ENCODE assay signal across 8 cellular contexts in genomic region chr1:200306954-200307754, GRCh38.
A peak's percentile ranks its signal among the peaks of the same experiment; 100 is the strongest.
DNase-seq lines count a peak whose midpoint lies in the region; ATAC-seq, FAIRE-seq and TF ChIP-seq lines count a peak whose summit lies in the region.

No MANE protein-coding gene starts in this region.

- H3K4me3 Mint-ChIP-seq in GM23338 (no peak overlapping the region), WTC11 (no peak overlapping the region)
- peak overlapping the region; percentile 80 for H3K4me3 Mint-ChIP-seq in stimulated activated memory B cell treated with anti-CD40 and anti-IgM and Interleukin-4, amounts not matched to agents 10 μg/mL and 1 μg/mL and 100 μg/mL, for 72 hours

- no peak overlapping the region for H3K4me3 ChIP-seq in left ventricle myocardium inferior
- H3K4me3 ChIP-seq in GM23338: no peak overlapping the region

- 0 out of 2 replicates have a peak, but pooled peaks cover 4% of the 10 kb centered on the region for H3F3A ChIP-seq in GM23338 (replicated peaks; ENCODE audit: low read depth)

- H3K4me2 ChIP-seq in GM23338: no peak overlapping the region; the same call in 1 of the 2 replicates

- no peaks in the 10 kb centered on the region for H3K9me3 ChIP-seq in left ventricle myocardium inferior (replicated peaks)

- no peak; the same call in 2 of the 3 replicates for ATAC-seq in GM23338
- peak; percentile 43 for ATAC-seq in WTC11
- ATAC-seq in stimulated activated memory B cell treated with anti-CD40 and anti-IgM and Interleukin-4, amounts not matched to agents 10 μg/mL and 1 μg/mL and 100 μg/mL, for 72 hours: peak; percentile 80

- H3K27ac ChIP-seq in left ventricle myocardium inferior (replicated peaks) (no peak overlapping the region), GM23338 (ENCODE audit: low read depth) (0 out of 2 replicates have a peak overlapping the region, but pooled peaks have one; percentile 15)

- H3K9me3 Mint-ChIP-seq in GM23338 (no peaks in the 10 kb centered on the region), WTC11 (peaks cover 5% of the 10 kb centered on the region)
- no peaks in the 10 kb centered on the region for H3K9me3 Mint-ChIP-seq in stimulated activated memory B cell treated with anti-CD40 and anti-IgM and Interleukin-4, amounts not matched to agents 10 μg/mL and 1 μg/mL and 100 μg/mL, for 72 hours

- no peaks in the 10 kb centered on the region for H3K27me3 ChIP-seq in left ventricle myocardium inferior (ENCODE audit: low read depth)
- H3K27me3 ChIP-seq in GM23338 (ENCODE audit: insufficient read depth): peaks cover 17% of the 10 kb centered on the region

- POLR2A ChIA-PET in WTC11 (lab: Charles Lee): no interaction called here

- DNase-seq in left ventricle myocardium inferior (no peak), cardiac septum (ENCODE audit: low spot score) (no peak), GM23338 (ENCODE audit: low spot score) (peak; percentile 60), NCI-H1105 (lab: John Stamatoyannopoulos, UW) (peak; percentile 24), WTC11 (ENCODE audit: low spot score) (no peak), frontal cortex (ENCODE audit: low spot score in 2 of 2) (peak; percentile 32 to 47), NCI-H128 (lab: John Stamatoyannopoulos, UW; ENCODE audit: unreplicated experiment) (no peak)

- no peaks in the 10 kb centered on the region for H3K9me2 ChIP-seq in GM23338 (ENCODE audit: insufficient read depth)

- H2AFZ ChIP-seq in GM23338: no peak overlapping the region

- CTCF ChIA-PET in WTC11 (lab: Charles Lee): interaction anchor here (0.7 to 2.3 kb wide), 13 partner anchors 10 to 203 kb away, joined by 3 to 10 read pairs (median 4); partner anchors contain the start of gene ZNF281

- H3K27me3 Mint-ChIP-seq in GM23338 (ENCODE audit: insufficient read depth, low read depth, poor library complexity) (peaks cover 17% of the 10 kb centered on the region), WTC11 (ENCODE audit: low read depth) (peaks cover 16% of the 10 kb centered on the region)
- no peaks in the 10 kb centered on the region for H3K27me3 Mint-ChIP-seq in stimulated activated memory B cell treated with anti-CD40 and anti-IgM and Interleukin-4, amounts not matched to agents 10 μg/mL and 1 μg/mL and 100 μg/mL, for 72 hours

- peaks cover 31% of the 10 kb centered on the region for H3K4me1 Mint-ChIP-seq in GM23338
- peaks cover 23% of the 10 kb centered on the region for H3K4me1 Mint-ChIP-seq in WTC11
- H3K4me1 Mint-ChIP-seq in stimulated activated memory B cell treated with anti-CD40 and anti-IgM and Interleukin-4, amounts not matched to agents 10 μg/mL and 1 μg/mL and 100 μg/mL, for 72 hours: peaks cover 59% of the 10 kb centered on the region

- intact Hi-C loops in left ventricle myocardium inferior (cut with micrococcal nuclease): loop anchor here (10.0 kb wide), 1 partner anchor 622 kb away; no protein-coding TSS in a partner anchor
- intact Hi-C loops in cardiac septum (cut with DNase I): loop anchor here (2.0 to 5.0 kb wide), 3 partner anchors 102 to 624 kb away; no protein-coding TSS in a partner anchor

- no peaks in the 10 kb centered on the region for H4K20me1 ChIP-seq in GM23338 (replicated peaks; ENCODE audit: insufficient read depth)

- H3K36me3 Mint-ChIP-seq in GM23338 (ENCODE audit: low read depth) (no peaks in the 10 kb centered on the region; the same call in 2 of the 3 replicates), WTC11 (no peaks in the 10 kb centered on the region)
- no peaks in the 10 kb centered on the region for H3K36me3 Mint-ChIP-seq in stimulated activated memory B cell treated with anti-CD40 and anti-IgM and Interleukin-4, amounts not matched to agents 10 μg/mL and 1 μg/mL and 100 μg/mL, for 72 hours

- no peak for FAIRE-seq in frontal cortex (lab: Jason Lieb, UNC)

- H3K36me3 ChIP-seq in left ventricle myocardium inferior: no peaks in the 10 kb centered on the region
- no peaks in the 10 kb centered on the region for H3K36me3 ChIP-seq in GM23338 (ENCODE audit: insufficient read depth)

- TF ChIP-seq CTCF in left ventricle myocardium inferior (IDR thresholded peaks at IDR 0.05; ENCODE audit: borderline replicate concordance) (peak; percentile 91), GM23338 (conservative IDR thresholded peaks at IDR 0.05; ENCODE audit: low read depth in 2 of 2) (peak; percentile 77 to 97), WTC11 (IDR thresholded peaks at IDR 0.05) (peak; percentile 84)

- H3K4me1 ChIP-seq in left ventricle myocardium inferior: peaks cover 11% of the 10 kb centered on the region
- peaks cover 24% of the 10 kb centered on the region for H3K4me1 ChIP-seq in GM23338 (ENCODE audit: insufficient read depth)

- H3K79me2 ChIP-seq in GM23338 (replicated peaks; ENCODE audit: insufficient read depth): no peaks in the 10 kb centered on the region

- H3K27ac Mint-ChIP-seq in GM23338 (no peak overlapping the region), WTC11 (0 out of 2 replicates have a peak overlapping the region, but pooled peaks have one; percentile 10)
- peak overlapping the region; percentile 88 for H3K27ac Mint-ChIP-seq in stimulated activated memory B cell treated with anti-CD40 and anti-IgM and Interleukin-4, amounts not matched to agents 10 μg/mL and 1 μg/mL and 100 μg/mL, for 72 hours

TF ChIP-seq in GM23338, 12 proteins besides CTCF, POLR2A, EP300 and RAD21 (continues in another document):
- TF ChIP-seq POLR2AphosphoS5 (IDR thresholded peaks at IDR 0.05; ENCODE audit: low read depth): no peak

TF ChIP-seq in WTC11, 78 proteins besides CTCF, POLR2A, EP300 and RAD21 (continues in another document):
- TF ChIP-seq MXD4 (CRISPR knock-in tag; IDR thresholded peaks at IDR 0.05; ENCODE audit: borderline replicate concordance): no peak
- no peak for TF ChIP-seq ZNF219 (CRISPR knock-in tag; IDR thresholded peaks at IDR 0.05; ENCODE audit: borderline replicate concordance)
- TF ChIP-seq CDX4 (CRISPR knock-in tag; IDR thresholded peaks at IDR 0.05; ENCODE audit: borderline replicate concordance): no peak
- TF ChIP-seq ZNF138 (CRISPR knock-in tag; conservative IDR thresholded peaks at IDR 0.05): no peak
- no peak for TF ChIP-seq ZNF281 (CRISPR knock-in tag; IDR thresholded peaks at IDR 0.05)
- no peak for TF ChIP-seq ZNF396 (CRISPR knock-in tag; IDR thresholded peaks at IDR 0.05; ENCODE audit: borderline replicate concordance)
- no peak for TF ChIP-seq ZNF532 (CRISPR knock-in tag; IDR thresholded peaks at IDR 0.05; ENCODE audit: borderline replicate concordance)
- no peak for TF ChIP-seq ZNF416 (CRISPR knock-in tag; IDR thresholded peaks at IDR 0.05)

Comparison
In these comparisons a context has a peak if more than half of its experiments do, and no peak if none do; other contexts are left out.
1. DNase-seq: peak in GM23338 (single experiment), NCI-H1105 (single experiment) and frontal cortex (2 of 2); none in left ventricle myocardium inferior (single experiment), cardiac septum (single experiment), WTC11 (single experiment) and NCI-H128 (single experiment).
2. Peak in every context shown above with its lines, with median percentiles within 50 percentile points of each other: CTCF ChIP-seq.